In the genomic region with DNA sequence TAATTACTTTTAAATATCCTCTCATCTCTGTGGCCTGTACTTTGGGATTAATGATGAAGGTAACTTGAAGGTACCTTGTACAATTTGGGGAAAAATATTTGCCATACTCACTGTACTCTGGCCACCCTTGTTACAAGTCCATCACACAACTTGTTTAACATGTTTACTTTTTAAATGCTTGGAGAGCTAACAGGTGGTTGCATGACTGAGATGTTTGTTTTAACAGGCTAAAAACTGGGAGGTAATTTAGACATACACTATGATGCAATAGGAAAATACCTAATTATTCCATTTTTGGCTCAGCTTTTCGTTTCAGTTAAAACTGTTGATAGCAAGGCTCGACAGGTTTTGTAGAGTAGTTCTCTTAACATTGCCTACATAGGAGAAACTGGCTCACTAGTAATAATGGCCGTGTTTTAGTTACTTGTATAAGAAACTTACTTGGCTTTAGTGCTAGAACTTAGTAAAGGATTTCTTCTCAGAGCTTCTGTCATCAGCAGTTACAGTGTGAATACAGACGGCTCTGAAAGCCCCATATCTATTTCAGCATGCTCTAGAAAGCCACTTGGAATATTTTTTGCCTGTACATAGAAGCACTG, we compare ENCODE assay signal across 1 cellular context.
TF ChIP-seq lines count a peak whose summit lies in the region.

No MANE protein-coding gene starts in this region.

TF ChIP-seq in HepG2, 621 proteins besides CTCF, POLR2A, EP300 and RAD21 (continued from another document and continues in another):
- TF ChIP-seq, protein P1, sequence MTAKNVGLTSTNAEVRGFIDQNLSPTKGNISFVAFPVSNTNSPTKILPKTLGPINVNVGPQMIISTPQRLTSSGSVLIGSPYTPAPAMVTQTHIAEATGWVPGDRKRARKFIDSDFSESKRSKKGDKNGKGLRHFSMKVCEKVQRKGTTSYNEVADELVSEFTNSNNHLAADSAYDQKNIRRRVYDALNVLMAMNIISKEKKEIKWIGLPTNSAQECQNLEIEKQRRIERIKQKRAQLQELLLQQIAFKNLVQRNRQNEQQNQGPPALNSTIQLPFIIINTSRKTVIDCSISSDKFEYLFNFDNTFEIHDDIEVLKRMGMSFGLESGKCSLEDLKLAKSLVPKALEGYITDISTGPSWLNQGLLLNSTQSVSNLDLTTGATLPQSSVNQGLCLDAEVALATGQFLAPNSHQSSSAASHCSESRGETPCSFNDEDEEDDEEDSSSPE (CRISPR knock-in tag; IDR thresholded peaks at IDR 0.05) = no peak
- no peak for TF ChIP-seq BORCS8-MEF2B (CRISPR knock-in tag; IDR thresholded peaks at IDR 0.05)
- TF ChIP-seq RFX5 (IDR thresholded peaks at IDR 0.05; ENCODE audit: low read depth, low read length) = no peak
- TF ChIP-seq FOXA3 (CRISPR knock-in tag; IDR thresholded peaks at IDR 0.05) = peak; percentile 97
- no peak for TF ChIP-seq ZSCAN25 (CRISPR knock-in tag; IDR thresholded peaks at IDR 0.05)
- no peak for TF ChIP-seq SCMH1 (CRISPR knock-in tag; IDR thresholded peaks at IDR 0.05; ENCODE audit: borderline replicate concordance)
- TF ChIP-seq THAP11 (CRISPR knock-in tag; IDR thresholded peaks at IDR 0.05) = no peak
- TF ChIP-seq, protein P2, sequence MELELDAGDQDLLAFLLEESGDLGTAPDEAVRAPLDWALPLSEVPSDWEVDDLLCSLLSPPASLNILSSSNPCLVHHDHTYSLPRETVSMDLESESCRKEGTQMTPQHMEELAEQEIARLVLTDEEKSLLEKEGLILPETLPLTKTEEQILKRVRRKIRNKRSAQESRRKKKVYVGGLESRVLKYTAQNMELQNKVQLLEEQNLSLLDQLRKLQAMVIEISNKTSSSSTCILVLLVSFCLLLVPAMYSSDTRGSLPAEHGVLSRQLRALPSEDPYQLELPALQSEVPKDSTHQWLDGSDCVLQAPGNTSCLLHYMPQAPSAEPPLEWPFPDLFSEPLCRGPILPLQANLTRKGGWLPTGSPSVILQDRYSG (CRISPR knock-in tag; IDR thresholded peaks at IDR 0.05) = no peak
- TF ChIP-seq HNRNPUL1 (IDR thresholded peaks at IDR 0.05; ENCODE audit: low read depth, low read length) = no peak
- TF ChIP-seq, protein P3, sequence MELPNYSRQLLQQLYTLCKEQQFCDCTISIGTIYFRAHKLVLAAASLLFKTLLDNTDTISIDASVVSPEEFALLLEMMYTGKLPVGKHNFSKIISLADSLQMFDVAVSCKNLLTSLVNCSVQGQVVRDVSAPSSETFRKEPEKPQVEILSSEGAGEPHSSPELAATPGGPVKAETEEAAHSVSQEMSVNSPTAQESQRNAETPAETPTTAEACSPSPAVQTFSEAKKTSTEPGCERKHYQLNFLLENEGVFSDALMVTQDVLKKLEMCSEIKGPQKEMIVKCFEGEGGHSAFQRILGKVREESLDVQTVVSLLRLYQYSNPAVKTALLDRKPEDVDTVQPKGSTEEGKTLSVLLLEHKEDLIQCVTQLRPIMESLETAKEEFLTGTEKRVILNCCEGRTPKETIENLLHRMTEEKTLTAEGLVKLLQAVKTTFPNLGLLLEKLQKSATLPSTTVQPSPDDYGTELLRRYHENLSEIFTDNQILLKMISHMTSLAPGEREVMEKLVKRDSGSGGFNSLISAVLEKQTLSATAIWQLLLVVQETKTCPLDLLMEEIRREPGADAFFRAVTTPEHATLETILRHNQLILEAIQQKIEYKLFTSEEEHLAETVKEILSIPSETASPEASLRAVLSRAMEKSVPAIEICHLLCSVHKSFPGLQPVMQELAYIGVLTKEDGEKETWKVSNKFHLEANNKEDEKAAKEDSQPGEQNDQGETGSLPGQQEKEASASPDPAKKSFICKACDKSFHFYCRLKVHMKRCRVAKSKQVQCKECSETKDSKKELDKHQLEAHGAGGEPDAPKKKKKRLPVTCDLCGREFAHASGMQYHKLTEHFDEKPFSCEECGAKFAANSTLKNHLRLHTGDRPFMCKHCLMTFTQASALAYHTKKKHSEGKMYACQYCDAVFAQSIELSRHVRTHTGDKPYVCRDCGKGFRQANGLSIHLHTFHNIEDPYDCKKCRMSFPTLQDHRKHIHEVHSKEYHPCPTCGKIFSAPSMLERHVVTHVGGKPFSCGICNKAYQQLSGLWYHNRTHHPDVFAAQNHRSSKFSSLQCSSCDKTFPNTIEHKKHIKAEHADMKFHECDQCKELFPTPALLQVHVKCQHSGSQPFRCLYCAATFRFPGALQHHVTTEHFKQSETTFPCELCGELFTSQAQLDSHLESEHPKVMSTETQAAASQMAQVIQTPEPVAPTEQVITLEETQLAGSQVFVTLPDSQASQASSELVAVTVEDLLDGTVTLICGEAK (IDR thresholded peaks at IDR 0.05) = no peak
- TF ChIP-seq, protein P3 (CRISPR knock-in tag; IDR thresholded peaks at IDR 0.05) = no peak
- TF ChIP-seq MTF1 (CRISPR knock-in tag; IDR thresholded peaks at IDR 0.05) = no peak
- no peak; the same call in 1 of the 2 replicates for TF ChIP-seq ZMYM4 (CRISPR knock-in tag; IDR thresholded peaks at IDR 0.05)
- TF ChIP-seq, protein P4, sequence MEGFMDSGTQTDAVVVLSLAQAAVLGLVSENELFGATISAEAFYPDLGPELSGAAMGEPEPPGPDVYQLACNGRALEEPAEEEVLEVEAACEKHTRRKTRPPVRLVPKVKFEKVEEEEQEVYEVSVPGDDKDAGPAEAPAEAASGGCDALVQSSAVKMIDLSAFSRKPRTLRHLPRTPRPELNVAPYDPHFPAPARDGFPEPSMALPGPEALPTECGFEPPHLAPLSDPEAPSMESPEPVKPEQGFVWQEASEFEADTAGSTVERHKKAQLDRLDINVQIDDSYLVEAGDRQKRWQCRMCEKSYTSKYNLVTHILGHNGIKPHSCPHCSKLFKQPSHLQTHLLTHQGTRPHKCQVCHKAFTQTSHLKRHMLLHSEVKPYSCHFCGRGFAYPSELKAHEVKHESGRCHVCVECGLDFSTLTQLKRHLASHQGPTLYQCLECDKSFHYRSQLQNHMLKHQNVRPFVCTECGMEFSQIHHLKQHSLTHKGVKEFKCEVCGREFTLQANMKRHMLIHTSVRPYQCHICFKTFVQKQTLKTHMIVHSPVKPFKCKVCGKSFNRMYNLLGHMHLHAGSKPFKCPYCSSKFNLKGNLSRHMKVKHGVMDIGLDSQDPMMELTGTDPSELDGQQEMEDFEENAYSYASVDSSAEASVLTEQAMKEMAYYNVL (CRISPR knock-in tag; IDR thresholded peaks at IDR 0.05; ENCODE audit: borderline replicate concordance) = no peak
- no peak for TF ChIP-seq ZNF839 (CRISPR knock-in tag; IDR thresholded peaks at IDR 0.05; ENCODE audit: borderline replicate concordance)
- TF ChIP-seq, protein P5, sequence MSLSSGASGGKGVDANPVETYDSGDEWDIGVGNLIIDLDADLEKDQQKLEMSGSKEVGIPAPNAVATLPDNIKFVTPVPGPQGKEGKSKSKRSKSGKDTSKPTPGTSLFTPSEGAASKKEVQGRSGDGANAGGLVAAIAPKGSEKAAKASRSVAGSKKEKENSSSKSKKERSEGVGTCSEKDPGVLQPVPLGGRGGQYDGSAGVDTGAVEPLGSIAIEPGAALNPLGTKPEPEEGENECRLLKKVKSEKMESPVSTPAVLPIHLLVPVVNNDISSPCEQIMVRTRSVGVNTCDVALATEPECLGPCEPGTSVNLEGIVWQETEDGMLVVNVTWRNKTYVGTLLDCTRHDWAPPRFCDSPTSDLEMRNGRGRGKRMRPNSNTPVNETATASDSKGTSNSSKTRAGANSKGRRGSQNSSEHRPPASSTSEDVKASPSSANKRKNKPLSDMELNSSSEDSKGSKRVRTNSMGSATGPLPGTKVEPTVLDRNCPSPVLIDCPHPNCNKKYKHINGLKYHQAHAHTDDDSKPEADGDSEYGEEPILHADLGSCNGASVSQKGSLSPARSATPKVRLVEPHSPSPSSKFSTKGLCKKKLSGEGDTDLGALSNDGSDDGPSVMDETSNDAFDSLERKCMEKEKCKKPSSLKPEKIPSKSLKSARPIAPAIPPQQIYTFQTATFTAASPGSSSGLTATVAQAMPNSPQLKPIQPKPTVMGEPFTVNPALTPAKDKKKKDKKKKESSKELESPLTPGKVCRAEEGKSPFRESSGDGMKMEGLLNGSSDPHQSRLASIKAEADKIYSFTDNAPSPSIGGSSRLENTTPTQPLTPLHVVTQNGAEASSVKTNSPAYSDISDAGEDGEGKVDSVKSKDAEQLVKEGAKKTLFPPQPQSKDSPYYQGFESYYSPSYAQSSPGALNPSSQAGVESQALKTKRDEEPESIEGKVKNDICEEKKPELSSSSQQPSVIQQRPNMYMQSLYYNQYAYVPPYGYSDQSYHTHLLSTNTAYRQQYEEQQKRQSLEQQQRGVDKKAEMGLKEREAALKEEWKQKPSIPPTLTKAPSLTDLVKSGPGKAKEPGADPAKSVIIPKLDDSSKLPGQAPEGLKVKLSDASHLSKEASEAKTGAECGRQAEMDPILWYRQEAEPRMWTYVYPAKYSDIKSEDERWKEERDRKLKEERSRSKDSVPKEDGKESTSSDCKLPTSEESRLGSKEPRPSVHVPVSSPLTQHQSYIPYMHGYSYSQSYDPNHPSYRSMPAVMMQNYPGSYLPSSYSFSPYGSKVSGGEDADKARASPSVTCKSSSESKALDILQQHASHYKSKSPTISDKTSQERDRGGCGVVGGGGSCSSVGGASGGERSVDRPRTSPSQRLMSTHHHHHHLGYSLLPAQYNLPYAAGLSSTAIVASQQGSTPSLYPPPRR (CRISPR knock-in tag; IDR thresholded peaks at IDR 0.05; ENCODE audit: borderline replicate concordance) = peak; percentile 80
- TF ChIP-seq MAF1 (CRISPR knock-in tag; IDR thresholded peaks at IDR 0.05; ENCODE audit: borderline replicate concordance) = no peak
- peak; percentile 41; the same call in 1 of the 2 replicates for TF ChIP-seq PPARG (CRISPR knock-in tag; conservative IDR thresholded peaks at IDR 0.05)
- no peak for TF ChIP-seq GPN1 (CRISPR knock-in tag; IDR thresholded peaks at IDR 0.05; ENCODE audit: borderline replicate concordance)
- TF ChIP-seq MIXL1 (CRISPR knock-in tag; IDR thresholded peaks at IDR 0.05) = peak; percentile 88; the same call in 1 of the 2 replicates
- TF ChIP-seq ETV5 (CRISPR knock-in tag; IDR thresholded peaks at IDR 0.05; ENCODE audit: borderline replicate concordance) = no peak
- TF ChIP-seq HHEX (CRISPR knock-in tag; IDR thresholded peaks at IDR 0.05) = no peak
- no peak for TF ChIP-seq STAT5B (CRISPR knock-in tag; IDR thresholded peaks at IDR 0.05)
- no peak for TF ChIP-seq ZSCAN21 (CRISPR knock-in tag; IDR thresholded peaks at IDR 0.05; ENCODE audit: borderline replicate concordance)
- no peak for TF ChIP-seq ZNF136 (CRISPR knock-in tag; IDR thresholded peaks at IDR 0.05; ENCODE audit: low read depth)
- TF ChIP-seq DMAP1 (CRISPR knock-in tag; IDR thresholded peaks at IDR 0.05) = peak; percentile 45; the same call in 1 of the 2 replicates
- no peak for TF ChIP-seq KDM5B (CRISPR knock-in tag; IDR thresholded peaks at IDR 0.05; ENCODE audit: borderline replicate concordance)
- TF ChIP-seq IRF2 (CRISPR knock-in tag; IDR thresholded peaks at IDR 0.05) = no peak
- TF ChIP-seq SRSF1 (optimal IDR thresholded peaks at IDR 0.05; ENCODE audit: low read depth, low read length) = no peak
- TF ChIP-seq, protein P6, sequence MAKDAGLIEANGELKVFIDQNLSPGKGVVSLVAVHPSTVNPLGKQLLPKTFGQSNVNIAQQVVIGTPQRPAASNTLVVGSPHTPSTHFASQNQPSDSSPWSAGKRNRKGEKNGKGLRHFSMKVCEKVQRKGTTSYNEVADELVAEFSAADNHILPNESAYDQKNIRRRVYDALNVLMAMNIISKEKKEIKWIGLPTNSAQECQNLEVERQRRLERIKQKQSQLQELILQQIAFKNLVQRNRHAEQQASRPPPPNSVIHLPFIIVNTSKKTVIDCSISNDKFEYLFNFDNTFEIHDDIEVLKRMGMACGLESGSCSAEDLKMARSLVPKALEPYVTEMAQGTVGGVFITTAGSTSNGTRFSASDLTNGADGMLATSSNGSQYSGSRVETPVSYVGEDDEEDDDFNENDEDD (CRISPR knock-in tag; IDR thresholded peaks at IDR 0.05; ENCODE audit: borderline replicate concordance) = no peak
- TF ChIP-seq ZNF329 (CRISPR knock-in tag; IDR thresholded peaks at IDR 0.05; ENCODE audit: low read depth) = no peak
- TF ChIP-seq, protein P7, sequence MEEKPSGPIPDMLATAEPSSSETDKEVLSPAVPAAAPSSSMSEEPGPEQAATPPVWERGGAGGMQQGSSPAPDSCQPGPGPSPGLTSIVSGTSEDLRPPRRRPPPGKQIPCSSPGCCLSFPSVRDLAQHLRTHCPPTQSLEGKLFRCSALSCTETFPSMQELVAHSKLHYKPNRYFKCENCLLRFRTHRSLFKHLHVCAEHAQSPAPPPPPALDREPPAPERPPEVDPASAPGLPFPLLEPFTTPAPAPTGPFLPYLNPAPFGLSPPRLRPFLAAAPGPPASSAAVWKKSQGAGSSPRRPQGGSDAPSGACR (CRISPR knock-in tag; IDR thresholded peaks at IDR 0.05) = no peak
- no peak for TF ChIP-seq ZNF552 (CRISPR knock-in tag; IDR thresholded peaks at IDR 0.05; ENCODE audit: borderline replicate concordance)
- TF ChIP-seq, protein P8, sequence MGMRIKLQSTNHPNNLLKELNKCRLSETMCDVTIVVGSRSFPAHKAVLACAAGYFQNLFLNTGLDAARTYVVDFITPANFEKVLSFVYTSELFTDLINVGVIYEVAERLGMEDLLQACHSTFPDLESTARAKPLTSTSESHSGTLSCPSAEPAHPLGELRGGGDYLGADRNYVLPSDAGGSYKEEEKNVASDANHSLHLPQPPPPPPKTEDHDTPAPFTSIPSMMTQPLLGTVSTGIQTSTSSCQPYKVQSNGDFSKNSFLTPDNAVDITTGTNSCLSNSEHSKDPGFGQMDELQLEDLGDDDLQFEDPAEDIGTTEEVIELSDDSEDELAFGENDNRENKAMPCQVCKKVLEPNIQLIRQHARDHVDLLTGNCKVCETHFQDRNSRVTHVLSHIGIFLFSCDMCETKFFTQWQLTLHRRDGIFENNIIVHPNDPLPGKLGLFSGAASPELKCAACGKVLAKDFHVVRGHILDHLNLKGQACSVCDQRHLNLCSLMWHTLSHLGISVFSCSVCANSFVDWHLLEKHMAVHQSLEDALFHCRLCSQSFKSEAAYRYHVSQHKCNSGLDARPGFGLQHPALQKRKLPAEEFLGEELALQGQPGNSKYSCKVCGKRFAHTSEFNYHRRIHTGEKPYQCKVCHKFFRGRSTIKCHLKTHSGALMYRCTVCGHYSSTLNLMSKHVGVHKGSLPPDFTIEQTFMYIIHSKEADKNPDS (CRISPR knock-in tag; IDR thresholded peaks at IDR 0.05) = peak; percentile 81; the same call in 1 of the 2 replicates
- no peak for TF ChIP-seq MTA3 (CRISPR knock-in tag; IDR thresholded peaks at IDR 0.05)
